Comparison of ENCODE assay signal across 9 cellular contexts in the genomic region with DNA sequence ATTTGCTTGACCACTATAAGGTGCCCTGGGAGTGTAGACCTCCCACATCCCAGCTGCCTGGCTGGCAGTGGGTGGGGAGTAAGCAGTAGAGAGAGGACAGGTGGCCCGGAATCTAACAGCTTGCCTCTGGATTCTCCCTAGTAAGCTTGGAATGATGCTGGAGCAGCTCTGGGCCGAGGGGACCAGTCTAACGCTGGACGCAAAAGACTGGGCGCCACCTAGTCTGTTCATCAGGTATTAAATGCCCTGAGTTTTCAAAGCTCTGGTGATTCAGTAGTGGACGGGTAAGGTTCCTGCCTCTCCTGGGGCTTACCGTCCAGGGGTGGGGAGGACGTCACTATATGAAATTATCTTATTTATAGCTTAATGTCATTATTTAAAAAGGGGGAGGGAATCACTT. TPM values are rescaled to one million over a fixed set of nuclear protein-coding genes. Genes with fewer than 3 reads are reported as not detected.
A peak's percentile ranks its signal among the peaks of the same experiment; 100 is the strongest.
DNase-seq lines count a peak whose midpoint lies in the region; ATAC-seq, FAIRE-seq and TF ChIP-seq lines count a peak whose summit lies in the region.
"Had no signal": no experiment of that assay in that cellular context is flagged by ENCODE, and none has a peak within 500 bp of the region (broad histone marks: within the 10 kb centered on the region; RNA-seq: fewer than 3 reads in every experiment).

No MANE protein-coding gene starts in this region.

- H3K4me1 ChIP-seq in mucosa of rectum (ENCODE audit: control insufficient read depth in 2 of 2, insufficient read depth in 2 of 2, low read length in 2 of 2): peaks cover 0 to 11% of the 10 kb centered on the region in 2 donors

- DNase-seq in DMS153 (lab: John Stamatoyannopoulos, UW) (peak; percentile 46), LNCaP clone FGC (ENCODE audit: low read depth) (no peak), bronchial epithelial cell (ENCODE audit: low read depth) (peak; percentile 60), AG08396 (ENCODE audit: low spot score) (no peak)
- DNase-seq in CD4-positive, alpha-beta T cell: no peak

- H3K27ac Mint-ChIP-seq in CD4-positive, alpha-beta T cell: no peak overlapping the region

- ATAC-seq in HG03039 (IDR thresholded peaks at IDR 0.05; ENCODE audit: unreplicated experiment) (no peak), GM18867 (IDR thresholded peaks at IDR 0.05; ENCODE audit: unreplicated experiment) (no peak)
- no peak for ATAC-seq in CD4-positive, alpha-beta T cell (ENCODE audit: poor library complexity)

- intact Hi-C loops in CD4-positive, alpha-beta T cell (cut with DNase I, micrococcal nuclease): no loop called here

- no peaks in the 10 kb centered on the region for H3K4me1 Mint-ChIP-seq in CD4-positive, alpha-beta T cell (ENCODE audit: low read depth)

- no peaks in the 10 kb centered on the region for H3K36me3 Mint-ChIP-seq in CD4-positive, alpha-beta T cell (ENCODE audit: low read depth)

- no peak overlapping the region for H3K27ac ChIP-seq in mucosa of rectum (ENCODE audit: low read depth in 2 of 2, low read length in 2 of 2)
- H3K27ac ChIP-seq in CD4-positive, alpha-beta T cell (ENCODE audit: low read depth, low read length): no peak overlapping the region

- peaks cover 69% of the 10 kb centered on the region for H3K27me3 Mint-ChIP-seq in CD4-positive, alpha-beta T cell

- TF ChIP-seq CTCF in LNCaP clone FGC (IDR thresholded peaks at IDR 0.05; ENCODE audit: control insufficient read depth, extremely low read depth, insufficient read depth): 0 out of 2 replicates have a peak, but pooled peaks have one; percentile 4
- peak; percentile 42 for TF ChIP-seq CTCF in bronchial epithelial cell (IDR thresholded peaks at IDR 0.05; ENCODE audit: insufficient read depth, low read length, severe bottlenecking)
- no peak for TF ChIP-seq CTCF in CD4-positive, alpha-beta T cell (IDR thresholded peaks at IDR 0.05)

- H3K9me3 Mint-ChIP-seq in CD4-positive, alpha-beta T cell: no peaks in the 10 kb centered on the region

- H3K36me3 ChIP-seq in bronchial epithelial cell (ENCODE audit: control insufficient read depth, insufficient read depth, low read length) (no peaks in the 10 kb centered on the region), mucosa of rectum (ENCODE audit: control insufficient read depth in 2 of 2, insufficient read depth in 2 of 2, low read length in 2 of 2) (no peaks in the 10 kb centered on the region)

- no peak for FAIRE-seq in bronchial epithelial cell (lab: Jason Lieb, UNC)
- FAIRE-seq: colon had no signal

- H3K9me3 ChIP-seq in mucosa of rectum (ENCODE audit: control insufficient read depth in 2 of 2, low read length in 2 of 2): no peaks in the 10 kb centered on the region
- no peaks in the 10 kb centered on the region for H3K9me3 ChIP-seq in CD4-positive, alpha-beta T cell (ENCODE audit: control insufficient read depth, low read length)

- POLR2A ChIA-PET in CD4-positive, alpha-beta T cell (lab: Charles Lee): no interaction called here

- CTCF ChIA-PET in CD4-positive, alpha-beta T cell (lab: Charles Lee): no interaction called here

- no peak overlapping the region for H3K4me3 Mint-ChIP-seq in CD4-positive, alpha-beta T cell

- peak overlapping the region in 1 of 2 donors; percentile 77 for H3K9ac ChIP-seq in mucosa of rectum (ENCODE audit: low read depth in 1 of 2, low read length in 2 of 2)

- no peak overlapping the region; the same call in 1 of the 2 replicates for H3K4me3 ChIP-seq in LNCaP clone FGC (ENCODE audit: low read depth, low read length)
- peak overlapping the region; percentile 53 for H3K4me3 ChIP-seq in bronchial epithelial cell (ENCODE audit: low read depth, low read length)
- peak overlapping the region; percentile 57 to 74 for H3K4me3 ChIP-seq in mucosa of rectum (ENCODE audit: low read length in 2 of 2)

- no peaks in the 10 kb centered on the region for H3K27me3 ChIP-seq in bronchial epithelial cell (ENCODE audit: control insufficient read depth, insufficient read depth, low read length)
- H3K27me3 ChIP-seq in mucosa of rectum (ENCODE audit: control insufficient read depth in 2 of 2, insufficient read depth in 2 of 2, low read length in 2 of 2): peaks cover 0 to 11% of the 10 kb centered on the region in 2 donors
- H3K27me3 ChIP-seq in CD4-positive, alpha-beta T cell (ENCODE audit: control insufficient read depth, insufficient read depth, low read length): peaks cover 34% of the 10 kb centered on the region

RNA-seq across cellular contexts. Expression of a gene that starts 0.6 kb away (rescaled TPM):
- 14.7 and 34.2 TPM in 2 replicates for total RNA-seq in bronchial epithelial cell
- total RNA-seq in CD4-positive, alpha-beta T cell: not detected

Comparison
In these comparisons a context has a peak if more than half of its experiments do, and no peak if none do; other contexts are left out.
1. DNase-seq: peak in DMS153 (single experiment) and bronchial epithelial cell (single experiment); none in LNCaP clone FGC (single experiment), CD4-positive, alpha-beta T cell (0 of 10) and AG08396 (single experiment).
2. RNA of a gene that starts 0.6 kb away (total RNA-seq): 14.7 to 34.2 TPM in bronchial epithelial cell; not detected in CD4-positive, alpha-beta T cell; every median in the first group is over 10 times any median in the second.